In the genomic region with DNA sequence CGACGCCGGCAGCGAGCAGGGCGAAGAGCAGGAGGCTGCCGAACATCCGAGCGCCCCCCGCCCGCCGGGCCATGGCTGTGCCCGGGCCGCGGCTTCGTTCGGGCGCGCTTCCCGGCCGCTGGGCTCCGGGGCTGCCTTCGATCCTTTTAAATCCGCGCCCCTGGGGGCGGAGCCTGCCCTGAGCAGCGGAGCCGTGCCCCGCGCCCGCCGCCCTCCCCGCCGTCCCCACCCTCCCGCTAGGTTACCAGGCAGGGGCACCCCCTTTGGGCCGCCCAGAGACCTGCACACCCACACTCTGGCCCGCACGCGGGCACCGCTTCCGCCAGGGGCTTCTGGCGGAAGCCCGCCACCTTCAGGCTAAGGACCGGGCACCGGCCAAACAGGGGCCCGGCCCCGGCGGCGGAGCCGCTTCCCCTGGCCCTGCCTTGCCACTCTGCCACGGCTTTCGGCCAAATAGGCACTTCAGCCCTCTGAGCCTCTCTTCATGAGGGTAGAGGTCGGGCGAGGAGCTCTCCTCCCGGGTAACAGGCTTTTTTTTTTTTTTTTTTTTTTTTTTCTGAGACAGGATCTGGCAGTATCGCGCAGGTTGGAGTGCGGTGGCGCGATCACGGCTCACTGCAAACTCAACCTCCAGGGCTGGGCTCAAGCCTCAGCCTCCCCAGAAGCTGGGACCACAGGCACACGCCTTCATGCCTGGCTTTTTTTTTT, we compare ENCODE assay signal across 1 cellular context.
TF ChIP-seq lines count a peak whose summit lies in the region.

A gene with protein sequence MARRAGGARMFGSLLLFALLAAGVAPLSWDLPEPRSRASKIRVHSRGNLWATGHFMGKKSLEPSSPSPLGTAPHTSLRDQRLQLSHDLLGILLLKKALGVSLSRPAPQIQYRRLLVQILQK (minus strand): TSS at position 120 of the 708 bp plus-strand sequence. CDS start 47 bp downstream, at position 73.

TF ChIP-seq in HEK293, 187 proteins besides CTCF, POLR2A, EP300 and RAD21 (continued from another document and continues in another):
- TF ChIP-seq, protein P1, sequence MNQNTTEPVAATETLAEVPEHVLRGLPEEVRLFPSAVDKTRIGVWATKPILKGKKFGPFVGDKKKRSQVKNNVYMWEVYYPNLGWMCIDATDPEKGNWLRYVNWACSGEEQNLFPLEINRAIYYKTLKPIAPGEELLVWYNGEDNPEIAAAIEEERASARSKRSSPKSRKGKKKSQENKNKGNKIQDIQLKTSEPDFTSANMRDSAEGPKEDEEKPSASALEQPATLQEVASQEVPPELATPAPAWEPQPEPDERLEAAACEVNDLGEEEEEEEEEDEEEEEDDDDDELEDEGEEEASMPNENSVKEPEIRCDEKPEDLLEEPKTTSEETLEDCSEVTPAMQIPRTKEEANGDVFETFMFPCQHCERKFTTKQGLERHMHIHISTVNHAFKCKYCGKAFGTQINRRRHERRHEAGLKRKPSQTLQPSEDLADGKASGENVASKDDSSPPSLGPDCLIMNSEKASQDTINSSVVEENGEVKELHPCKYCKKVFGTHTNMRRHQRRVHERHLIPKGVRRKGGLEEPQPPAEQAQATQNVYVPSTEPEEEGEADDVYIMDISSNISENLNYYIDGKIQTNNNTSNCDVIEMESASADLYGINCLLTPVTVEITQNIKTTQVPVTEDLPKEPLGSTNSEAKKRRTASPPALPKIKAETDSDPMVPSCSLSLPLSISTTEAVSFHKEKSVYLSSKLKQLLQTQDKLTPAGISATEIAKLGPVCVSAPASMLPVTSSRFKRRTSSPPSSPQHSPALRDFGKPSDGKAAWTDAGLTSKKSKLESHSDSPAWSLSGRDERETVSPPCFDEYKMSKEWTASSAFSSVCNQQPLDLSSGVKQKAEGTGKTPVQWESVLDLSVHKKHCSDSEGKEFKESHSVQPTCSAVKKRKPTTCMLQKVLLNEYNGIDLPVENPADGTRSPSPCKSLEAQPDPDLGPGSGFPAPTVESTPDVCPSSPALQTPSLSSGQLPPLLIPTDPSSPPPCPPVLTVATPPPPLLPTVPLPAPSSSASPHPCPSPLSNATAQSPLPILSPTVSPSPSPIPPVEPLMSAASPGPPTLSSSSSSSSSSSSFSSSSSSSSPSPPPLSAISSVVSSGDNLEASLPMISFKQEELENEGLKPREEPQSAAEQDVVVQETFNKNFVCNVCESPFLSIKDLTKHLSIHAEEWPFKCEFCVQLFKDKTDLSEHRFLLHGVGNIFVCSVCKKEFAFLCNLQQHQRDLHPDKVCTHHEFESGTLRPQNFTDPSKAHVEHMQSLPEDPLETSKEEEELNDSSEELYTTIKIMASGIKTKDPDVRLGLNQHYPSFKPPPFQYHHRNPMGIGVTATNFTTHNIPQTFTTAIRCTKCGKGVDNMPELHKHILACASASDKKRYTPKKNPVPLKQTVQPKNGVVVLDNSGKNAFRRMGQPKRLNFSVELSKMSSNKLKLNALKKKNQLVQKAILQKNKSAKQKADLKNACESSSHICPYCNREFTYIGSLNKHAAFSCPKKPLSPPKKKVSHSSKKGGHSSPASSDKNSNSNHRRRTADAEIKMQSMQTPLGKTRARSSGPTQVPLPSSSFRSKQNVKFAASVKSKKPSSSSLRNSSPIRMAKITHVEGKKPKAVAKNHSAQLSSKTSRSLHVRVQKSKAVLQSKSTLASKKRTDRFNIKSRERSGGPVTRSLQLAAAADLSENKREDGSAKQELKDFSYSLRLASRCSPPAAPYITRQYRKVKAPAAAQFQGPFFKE (tag by site-specific recombination; IDR thresholded peaks at IDR 0.05; ENCODE audit: borderline replicate concordance), result no peak
- TF ChIP-seq ZBTB8A (tag by site-specific recombination; IDR thresholded peaks at IDR 0.05), result peak; percentile 97
- no peak for TF ChIP-seq ZNF785 (tag by site-specific recombination; IDR thresholded peaks at IDR 0.05)
- TF ChIP-seq SETDB1 (IDR thresholded peaks at IDR 0.05; ENCODE audit: insufficient read length, low read length), result no peak
- peak; percentile 97 for TF ChIP-seq ZNF335 (tag by site-specific recombination; conservative IDR thresholded peaks at IDR 0.05)
- TF ChIP-seq, protein P2, sequence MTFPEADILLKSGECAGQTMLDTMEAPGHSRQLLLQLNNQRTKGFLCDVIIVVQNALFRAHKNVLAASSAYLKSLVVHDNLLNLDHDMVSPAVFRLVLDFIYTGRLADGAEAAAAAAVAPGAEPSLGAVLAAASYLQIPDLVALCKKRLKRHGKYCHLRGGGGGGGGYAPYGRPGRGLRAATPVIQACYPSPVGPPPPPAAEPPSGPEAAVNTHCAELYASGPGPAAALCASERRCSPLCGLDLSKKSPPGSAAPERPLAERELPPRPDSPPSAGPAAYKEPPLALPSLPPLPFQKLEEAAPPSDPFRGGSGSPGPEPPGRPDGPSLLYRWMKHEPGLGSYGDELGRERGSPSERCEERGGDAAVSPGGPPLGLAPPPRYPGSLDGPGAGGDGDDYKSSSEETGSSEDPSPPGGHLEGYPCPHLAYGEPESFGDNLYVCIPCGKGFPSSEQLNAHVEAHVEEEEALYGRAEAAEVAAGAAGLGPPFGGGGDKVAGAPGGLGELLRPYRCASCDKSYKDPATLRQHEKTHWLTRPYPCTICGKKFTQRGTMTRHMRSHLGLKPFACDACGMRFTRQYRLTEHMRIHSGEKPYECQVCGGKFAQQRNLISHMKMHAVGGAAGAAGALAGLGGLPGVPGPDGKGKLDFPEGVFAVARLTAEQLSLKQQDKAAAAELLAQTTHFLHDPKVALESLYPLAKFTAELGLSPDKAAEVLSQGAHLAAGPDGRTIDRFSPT (tag by site-specific recombination; IDR thresholded peaks at IDR 0.05), result peak; percentile 61
- TF ChIP-seq ZNF202 (tag by site-specific recombination; IDR thresholded peaks at IDR 0.05; ENCODE audit: borderline replicate concordance), result no peak
- TF ChIP-seq ZNF558 (tag by site-specific recombination; IDR thresholded peaks at IDR 0.05), result no peak
- TF ChIP-seq, protein P3, sequence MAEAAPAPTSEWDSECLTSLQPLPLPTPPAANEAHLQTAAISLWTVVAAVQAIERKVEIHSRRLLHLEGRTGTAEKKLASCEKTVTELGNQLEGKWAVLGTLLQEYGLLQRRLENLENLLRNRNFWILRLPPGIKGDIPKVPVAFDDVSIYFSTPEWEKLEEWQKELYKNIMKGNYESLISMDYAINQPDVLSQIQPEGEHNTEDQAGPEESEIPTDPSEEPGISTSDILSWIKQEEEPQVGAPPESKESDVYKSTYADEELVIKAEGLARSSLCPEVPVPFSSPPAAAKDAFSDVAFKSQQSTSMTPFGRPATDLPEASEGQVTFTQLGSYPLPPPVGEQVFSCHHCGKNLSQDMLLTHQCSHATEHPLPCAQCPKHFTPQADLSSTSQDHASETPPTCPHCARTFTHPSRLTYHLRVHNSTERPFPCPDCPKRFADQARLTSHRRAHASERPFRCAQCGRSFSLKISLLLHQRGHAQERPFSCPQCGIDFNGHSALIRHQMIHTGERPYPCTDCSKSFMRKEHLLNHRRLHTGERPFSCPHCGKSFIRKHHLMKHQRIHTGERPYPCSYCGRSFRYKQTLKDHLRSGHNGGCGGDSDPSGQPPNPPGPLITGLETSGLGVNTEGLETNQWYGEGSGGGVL (tag by site-specific recombination; IDR thresholded peaks at IDR 0.05), result no peak
- TF ChIP-seq MYNN (tag by site-specific recombination; IDR thresholded peaks at IDR 0.05; ENCODE audit: borderline replicate concordance), result no peak
- no peak for TF ChIP-seq ZNF530 (tag by site-specific recombination; IDR thresholded peaks at IDR 0.05; ENCODE audit: low read depth)
- no peak for TF ChIP-seq TCF7L2 (IDR thresholded peaks at IDR 0.05; ENCODE audit: borderline replicate concordance, low read depth, low read length)
- TF ChIP-seq ZNF169 (tag by site-specific recombination; IDR thresholded peaks at IDR 0.05), result no peak
- no peak for TF ChIP-seq GLI4 (tag by site-specific recombination; IDR thresholded peaks at IDR 0.05)
- TF ChIP-seq, protein P4, sequence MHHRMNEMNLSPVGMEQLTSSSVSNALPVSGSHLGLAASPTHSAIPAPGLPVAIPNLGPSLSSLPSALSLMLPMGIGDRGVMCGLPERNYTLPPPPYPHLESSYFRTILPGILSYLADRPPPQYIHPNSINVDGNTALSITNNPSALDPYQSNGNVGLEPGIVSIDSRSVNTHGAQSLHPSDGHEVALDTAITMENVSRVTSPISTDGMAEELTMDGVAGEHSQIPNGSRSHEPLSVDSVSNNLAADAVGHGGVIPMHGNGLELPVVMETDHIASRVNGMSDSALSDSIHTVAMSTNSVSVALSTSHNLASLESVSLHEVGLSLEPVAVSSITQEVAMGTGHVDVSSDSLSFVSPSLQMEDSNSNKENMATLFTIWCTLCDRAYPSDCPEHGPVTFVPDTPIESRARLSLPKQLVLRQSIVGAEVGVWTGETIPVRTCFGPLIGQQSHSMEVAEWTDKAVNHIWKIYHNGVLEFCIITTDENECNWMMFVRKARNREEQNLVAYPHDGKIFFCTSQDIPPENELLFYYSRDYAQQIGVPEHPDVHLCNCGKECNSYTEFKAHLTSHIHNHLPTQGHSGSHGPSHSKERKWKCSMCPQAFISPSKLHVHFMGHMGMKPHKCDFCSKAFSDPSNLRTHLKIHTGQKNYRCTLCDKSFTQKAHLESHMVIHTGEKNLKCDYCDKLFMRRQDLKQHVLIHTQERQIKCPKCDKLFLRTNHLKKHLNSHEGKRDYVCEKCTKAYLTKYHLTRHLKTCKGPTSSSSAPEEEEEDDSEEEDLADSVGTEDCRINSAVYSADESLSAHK (tag by site-specific recombination; IDR thresholded peaks at IDR 0.05), result no peak
- TF ChIP-seq, protein P5, sequence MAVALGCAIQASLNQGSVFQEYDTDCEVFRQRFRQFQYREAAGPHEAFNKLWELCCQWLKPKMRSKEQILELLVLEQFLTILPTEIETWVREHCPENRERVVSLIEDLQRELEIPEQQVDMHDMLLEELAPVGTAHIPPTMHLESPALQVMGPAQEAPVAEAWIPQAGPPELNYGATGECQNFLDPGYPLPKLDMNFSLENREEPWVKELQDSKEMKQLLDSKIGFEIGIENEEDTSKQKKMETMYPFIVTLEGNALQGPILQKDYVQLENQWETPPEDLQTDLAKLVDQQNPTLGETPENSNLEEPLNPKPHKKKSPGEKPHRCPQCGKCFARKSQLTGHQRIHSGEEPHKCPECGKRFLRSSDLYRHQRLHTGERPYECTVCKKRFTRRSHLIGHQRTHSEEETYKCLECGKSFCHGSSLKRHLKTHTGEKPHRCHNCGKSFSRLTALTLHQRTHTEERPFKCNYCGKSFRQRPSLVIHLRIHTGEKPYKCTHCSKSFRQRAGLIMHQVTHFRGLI (tag by site-specific recombination; IDR thresholded peaks at IDR 0.05), result peak; percentile 83; the same call in 1 of the 2 replicates
- no peak for TF ChIP-seq ZNF426 (tag by site-specific recombination; IDR thresholded peaks at IDR 0.05)
- peak; percentile 81 for TF ChIP-seq ZNF600 (tag by site-specific recombination; IDR thresholded peaks at IDR 0.05)
- TF ChIP-seq ZNF549 (tag by site-specific recombination; IDR thresholded peaks at IDR 0.05), result no peak
- TF ChIP-seq, protein P6, sequence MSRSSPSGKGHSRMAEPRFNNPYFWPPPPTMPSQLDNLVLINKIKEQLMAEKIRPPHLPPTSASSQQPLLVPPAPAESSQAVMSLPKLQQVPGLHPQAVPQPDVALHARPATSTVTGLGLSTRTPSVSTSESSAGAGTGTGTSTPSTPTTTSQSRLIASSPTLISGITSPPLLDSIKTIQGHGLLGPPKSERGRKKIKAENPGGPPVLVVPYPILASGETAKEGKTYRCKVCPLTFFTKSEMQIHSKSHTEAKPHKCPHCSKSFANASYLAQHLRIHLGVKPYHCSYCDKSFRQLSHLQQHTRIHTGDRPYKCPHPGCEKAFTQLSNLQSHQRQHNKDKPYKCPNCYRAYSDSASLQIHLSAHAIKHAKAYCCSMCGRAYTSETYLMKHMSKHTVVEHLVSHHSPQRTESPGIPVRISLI (tag by site-specific recombination; IDR thresholded peaks at IDR 0.05), result peak; percentile 98
- 0 out of 2 replicates have a peak, but pooled peaks have one; percentile 15 for TF ChIP-seq KLF10 (tag by site-specific recombination; IDR thresholded peaks at IDR 0.05)
- TF ChIP-seq ZNF514 (tag by site-specific recombination; IDR thresholded peaks at IDR 0.05), result no peak
- no peak for TF ChIP-seq ZNF544 (tag by site-specific recombination; IDR thresholded peaks at IDR 0.05)
- TF ChIP-seq KLF16 (tag by site-specific recombination; IDR thresholded peaks at IDR 0.05), result no peak
- no peak for TF ChIP-seq ZNF37A (tag by site-specific recombination; IDR thresholded peaks at IDR 0.05)
- no peak for TF ChIP-seq HOXA7 (CRISPR knock-in tag; IDR thresholded peaks at IDR 0.05; ENCODE audit: borderline replicate concordance)
- TF ChIP-seq ZSCAN16 (tag by site-specific recombination; IDR thresholded peaks at IDR 0.05), result no peak
- TF ChIP-seq, protein P7, sequence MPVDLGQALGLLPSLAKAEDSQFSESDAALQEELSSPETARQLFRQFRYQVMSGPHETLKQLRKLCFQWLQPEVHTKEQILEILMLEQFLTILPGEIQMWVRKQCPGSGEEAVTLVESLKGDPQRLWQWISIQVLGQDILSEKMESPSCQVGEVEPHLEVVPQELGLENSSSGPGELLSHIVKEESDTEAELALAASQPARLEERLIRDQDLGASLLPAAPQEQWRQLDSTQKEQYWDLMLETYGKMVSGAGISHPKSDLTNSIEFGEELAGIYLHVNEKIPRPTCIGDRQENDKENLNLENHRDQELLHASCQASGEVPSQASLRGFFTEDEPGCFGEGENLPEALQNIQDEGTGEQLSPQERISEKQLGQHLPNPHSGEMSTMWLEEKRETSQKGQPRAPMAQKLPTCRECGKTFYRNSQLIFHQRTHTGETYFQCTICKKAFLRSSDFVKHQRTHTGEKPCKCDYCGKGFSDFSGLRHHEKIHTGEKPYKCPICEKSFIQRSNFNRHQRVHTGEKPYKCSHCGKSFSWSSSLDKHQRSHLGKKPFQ (tag by site-specific recombination; IDR thresholded peaks at IDR 0.05), result no peak
- no peak for TF ChIP-seq ZNF394 (tag by site-specific recombination; IDR thresholded peaks at IDR 0.05; ENCODE audit: borderline replicate concordance)
- no peak for TF ChIP-seq ZNF560 (tag by site-specific recombination; IDR thresholded peaks at IDR 0.05; ENCODE audit: borderline replicate concordance)
- peak; percentile 59 for TF ChIP-seq SP2 (tag by site-specific recombination; IDR thresholded peaks at IDR 0.05)
- no peak for TF ChIP-seq ZNF223 (tag by site-specific recombination; IDR thresholded peaks at IDR 0.05)
- TF ChIP-seq, protein P8, sequence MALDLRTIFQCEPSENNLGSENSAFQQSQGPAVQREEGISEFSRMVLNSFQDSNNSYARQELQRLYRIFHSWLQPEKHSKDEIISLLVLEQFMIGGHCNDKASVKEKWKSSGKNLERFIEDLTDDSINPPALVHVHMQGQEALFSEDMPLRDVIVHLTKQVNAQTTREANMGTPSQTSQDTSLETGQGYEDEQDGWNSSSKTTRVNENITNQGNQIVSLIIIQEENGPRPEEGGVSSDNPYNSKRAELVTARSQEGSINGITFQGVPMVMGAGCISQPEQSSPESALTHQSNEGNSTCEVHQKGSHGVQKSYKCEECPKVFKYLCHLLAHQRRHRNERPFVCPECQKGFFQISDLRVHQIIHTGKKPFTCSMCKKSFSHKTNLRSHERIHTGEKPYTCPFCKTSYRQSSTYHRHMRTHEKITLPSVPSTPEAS (tag by site-specific recombination; IDR thresholded peaks at IDR 0.05), result no peak
- TF ChIP-seq ZNF184 (tag by site-specific recombination; IDR thresholded peaks at IDR 0.05), result no peak
- TF ChIP-seq ZNF292 (tag by site-specific recombination; IDR thresholded peaks at IDR 0.05; ENCODE audit: borderline replicate concordance, low read depth), result no peak
- TF ChIP-seq ZNF830 (tag by site-specific recombination; IDR thresholded peaks at IDR 0.05; ENCODE audit: low read depth), result no peak
